In genomic region chr9:131422241-131422792, GRCh38 we compare ENCODE assay signal across 8 cellular contexts. TPM values are rescaled to one million over a fixed set of nuclear protein-coding genes. Genes with fewer than 3 reads are reported as not detected.
DNase-seq lines count a peak whose midpoint lies in the region; ATAC-seq, FAIRE-seq and TF ChIP-seq lines count a peak whose summit lies in the region.

No MANE protein-coding gene starts in this region.

- CTCF ChIA-PET in Panc1 (lab: Charles Lee) = no interaction called here

- no peak for TF ChIP-seq CTCF in Panc1 (IDR thresholded peaks at IDR 0.05)
- TF ChIP-seq CTCF in pancreas (IDR thresholded peaks at IDR 0.05) = peak in 1 of 4 donors; percentile 7

- no TSS peak for BruUV-seq in Panc1 (replicated peaks; lab: Mats Ljungman, UMichigan)

- DNase-seq in DMS53 treated with DMSO at 0.1 percent for 48 hours (lab: John Stamatoyannopoulos, UW; ENCODE audit: unreplicated experiment) (peak; percentile 77), Panc1 (ENCODE audit: low read depth, low spot score) (no peak), epithelial cell of prostate (ENCODE audit: low read depth, low spot score) (no peak), pancreas (peak in 1 of 6 donors; percentile 29), SHP77 treated with DMSO at 0.1 percent for 48 hours (lab: John Stamatoyannopoulos, UW) (no peak), GDM1 (lab: John Stamatoyannopoulos, UW) (no peak), NCI-H1694 treated with DMSO at 0.1 percent for 48 hours (lab: John Stamatoyannopoulos, UW) (no peak)

- POLR2A ChIA-PET in Panc1 (lab: Charles Lee) = no interaction called here

- H3K36me3 ChIP-seq in Panc1 (ENCODE audit: control insufficient read depth, insufficient read depth, low read length) (no peaks in the 10 kb centered on the region), pancreas (no peaks in the 10 kb centered on the region)

- intact Hi-C loops in Panc1 (cut with micrococcal nuclease; ENCODE audit: unreplicated experiment) = no loop called here
- intact Hi-C loops in pancreas (cut with DNase I) = no loop called here

- no peak for FAIRE-seq in pancreas (lab: Jason Lieb, UNC)

- H3K9me3 ChIP-seq in Panc1 (ENCODE audit: control insufficient read depth, insufficient read depth, low read depth, low read length) (no peaks in the 10 kb centered on the region), pancreas (no peaks in the 10 kb centered on the region)

- ATAC-seq in Panc1 (peak; percentile 41; the same call in 1 of the 2 replicates), pancreas (peak; percentile 21 to 56 (median 44)), GM18907 (IDR thresholded peaks at IDR 0.05; ENCODE audit: unreplicated experiment) (no peak)

- H3K4me3 ChIP-seq in Panc1 (ENCODE audit: low read depth in 2 of 2, low read length in 2 of 2) = no peak overlapping the region
- H3K4me3 ChIP-seq in pancreas = no peak overlapping the region

- H3K27ac ChIP-seq in Panc1 (ENCODE audit: low read length) (peak overlapping the region; percentile 68), epithelial cell of prostate (peak overlapping the region; percentile 82), pancreas (peak overlapping the region; percentile 10 to 67 (median 45))

- 47 to 49% methylated on average over 12 of the region's 12 CpGs for WGBS in pancreas, 2 donors

- H3K27me3 ChIP-seq in Panc1 (ENCODE audit: control insufficient read depth, insufficient read depth, low read length) (no peaks in the 10 kb centered on the region), pancreas (no peaks in the 10 kb centered on the region)

- in situ Hi-C loops in Panc1 (cut with HindIII; ENCODE audit: low pct_unique_long_range_greater_than_20kb, low sequenced_read_pairs) = no loop called here

- H3K4me1 ChIP-seq in Panc1 (ENCODE audit: control insufficient read depth, insufficient read depth, low read length) = peaks cover 61% of the 10 kb centered on the region
- peaks cover 43 to 58% (median 55%) of the 10 kb centered on the region in 3 donors for H3K4me1 ChIP-seq in pancreas

RNA-seq across cellular contexts. Expression of gene PRRC2B, which starts 28.4 kb away (rescaled TPM):
- total RNA-seq in Panc1 (2021; ENCODE audit: unreplicated experiment) (200 TPM), pancreas (100 to 1,000 TPM in 2 of 6 donors, 10 to 100 TPM in 4; 67.4 to 132 (median 94.9) TPM)
- polyA plus RNA-seq in Panc1 (2012; ENCODE audit: insufficient read length) = 124 TPM
- 10 to 100 TPM; 44.8 to 77.9 TPM for polyA plus RNA-seq in pancreas
